10 cellular contexts compared by ENCODE assay signal in genomic region chr1:38152351-38153082, GRCh38.
DNase-seq lines count a peak whose midpoint lies in the region; ATAC-seq and TF ChIP-seq lines count a peak whose summit lies in the region.
"Had no signal": no experiment of that assay in that cellular context is flagged by ENCODE, and none has a peak within 500 bp of the region (broad histone marks: within the 10 kb centered on the region; RNA-seq: fewer than 3 reads in every experiment).

No MANE protein-coding gene starts in this region.

- H3K36me3 Mint-ChIP-seq in MCF 10A (ENCODE audit: insufficient read depth, unreplicated experiment): no peaks in the 10 kb centered on the region
- no peaks in the 10 kb centered on the region for H3K36me3 Mint-ChIP-seq in T-helper 2 cell treated with Interferon-gamma antibody and Interleukin-4, amounts not matched to agents 5 μg/mL and 100 μg/mL, for 36 hours (ENCODE audit: low read depth)

- no TSS peak for BruUV-seq in MCF 10A (replicated peaks; lab: Mats Ljungman, UMichigan)

- intact Hi-C loops in left ventricle myocardium inferior (cut with micrococcal nuclease) (no loop called here), left cardiac atrium (cut with DNase I) (no loop called here), MCF 10A (cut with micrococcal nuclease) (loop anchor here (2.0 to 5.0 kb wide), 2 partner anchors 105 to 126 kb away; partner anchors contain the start of gene POU3F1)

- H3K4me1 ChIP-seq in left ventricle myocardium inferior: peaks cover 7% of the 10 kb centered on the region

- POLR2A ChIA-PET in MCF 10A (lab: Yijun Ruan, JAX): interaction anchor here (1.1 to 2.3 kb wide), 4 partner anchors 13 to 127 kb away, joined by 3 to 8 read pairs (median 4); no protein-coding TSS in a partner anchor

- no peak overlapping the region for H3K4me3 Mint-ChIP-seq in MCF 10A (ENCODE audit: unreplicated experiment)
- no peak overlapping the region for H3K4me3 Mint-ChIP-seq in T-helper 2 cell treated with Interferon-gamma antibody and Interleukin-4, amounts not matched to agents 5 μg/mL and 100 μg/mL, for 36 hours

- H3K4me3 ChIP-seq in left ventricle myocardium inferior: no peak overlapping the region
- H3K4me3 ChIP-seq: ovary had no signal

- peaks cover 4% of the 10 kb centered on the region for H3K4me1 Mint-ChIP-seq in MCF 10A (ENCODE audit: insufficient read depth, unreplicated experiment)
- H3K4me1 Mint-ChIP-seq in T-helper 2 cell treated with Interferon-gamma antibody and Interleukin-4, amounts not matched to agents 5 μg/mL and 100 μg/mL, for 36 hours (ENCODE audit: low read depth): no peaks in the 10 kb centered on the region

- TF ChIP-seq CTCF in left ventricle myocardium inferior (IDR thresholded peaks at IDR 0.05; ENCODE audit: borderline replicate concordance): peak; percentile 41
- TF ChIP-seq CTCF in MCF 10A (IDR thresholded peaks at IDR 0.05; ENCODE audit: unreplicated experiment): peak; percentile 20

- H3K27me3 ChIP-seq in left ventricle myocardium inferior (ENCODE audit: low read depth): peaks cover 30% of the 10 kb centered on the region
- H3K27me3 ChIP-seq: ovary had no signal

- no peak for DNase-seq in left ventricle myocardium inferior
- no peak for DNase-seq in left cardiac atrium
- DNase-seq in NCI-H2081 (lab: John Stamatoyannopoulos, UW): peak; percentile 93 to 99
- peak; percentile 54 for DNase-seq in MCF 10A (ENCODE audit: unreplicated experiment)
- DNase-seq in stimulated activated CD4-positive, alpha-beta T cell treated with anti-CD3 and anti-CD28 coated beads, Interleukin-4, amount 100 ng/mL, for 24 hours: no peak
- DNase-seq in activated gamma-delta T cell treated with Interleukin-2 at 50 U/mL for 16 hours: no peak
- no peak for DNase-seq in T-helper 2 cell treated with Interferon-gamma antibody and Interleukin-4, amounts not matched to agents 5 μg/mL and 100 μg/mL, for 36 hours (ENCODE audit: low spot score)
- DNase-seq in NOMO-1 treated with DMSO at 0.1 percent for 48 hours (lab: John Stamatoyannopoulos, UW; ENCODE audit: unreplicated experiment): no peak
- DNase-seq: ovary, trophoblast cell had no signal

- no peak overlapping the region for H3K27ac Mint-ChIP-seq in MCF 10A (ENCODE audit: low read depth, unreplicated experiment)
- H3K27ac Mint-ChIP-seq in T-helper 2 cell treated with Interferon-gamma antibody and Interleukin-4, amounts not matched to agents 5 μg/mL and 100 μg/mL, for 36 hours: no peak overlapping the region

- CTCF ChIA-PET in MCF 10A (lab: Yijun Ruan, JAX): interaction anchor here (0.5 to 2.9 kb wide), 29 partner anchors 9 to 829 kb away, joined by 3 to 22 read pairs (median 4); partner anchors contain the start of gene POU3F1

- H3K9me3 Mint-ChIP-seq in MCF 10A (ENCODE audit: unreplicated experiment): no peaks in the 10 kb centered on the region
- H3K9me3 Mint-ChIP-seq in T-helper 2 cell treated with Interferon-gamma antibody and Interleukin-4, amounts not matched to agents 5 μg/mL and 100 μg/mL, for 36 hours: no peaks in the 10 kb centered on the region

- ATAC-seq in left cardiac atrium: no peak

- H3K27me3 Mint-ChIP-seq in MCF 10A (ENCODE audit: insufficient read depth, unreplicated experiment): no peaks in the 10 kb centered on the region
- no peaks in the 10 kb centered on the region for H3K27me3 Mint-ChIP-seq in T-helper 2 cell treated with Interferon-gamma antibody and Interleukin-4, amounts not matched to agents 5 μg/mL and 100 μg/mL, for 36 hours (ENCODE audit: low read depth)

- peaks cover 13% of the 10 kb centered on the region for H3K9me3 ChIP-seq in left ventricle myocardium inferior (replicated peaks)
- H3K9me3 ChIP-seq: ovary had no signal

- H3K36me3 ChIP-seq in left ventricle myocardium inferior: no peaks in the 10 kb centered on the region
- H3K36me3 ChIP-seq: ovary had no signal

- no peak overlapping the region for H3K27ac ChIP-seq in left ventricle myocardium inferior (replicated peaks)
- H3K27ac ChIP-seq: ovary had no signal

Comparison
In these comparisons a context has a peak if more than half of its experiments do, and no peak if none do; other contexts are left out.
1. DNase-seq: peak in NCI-H2081 (2 of 2) and MCF 10A (single experiment); none in left ventricle myocardium inferior (single experiment), left cardiac atrium (single experiment), stimulated activated CD4-positive, alpha-beta T cell treated with anti-CD3 and anti-CD28 coated beads, Interleukin-4, amount 100 ng/mL, for 24 hours (single experiment), activated gamma-delta T cell treated with Interleukin-2 at 50 U/mL for 16 hours (single experiment), T-helper 2 cell treated with Interferon-gamma antibody and Interleukin-4, amounts not matched to agents 5 μg/mL and 100 μg/mL, for 36 hours (single experiment) and NOMO-1 treated with DMSO at 0.1 percent for 48 hours (single experiment).